In the genomic region with DNA sequence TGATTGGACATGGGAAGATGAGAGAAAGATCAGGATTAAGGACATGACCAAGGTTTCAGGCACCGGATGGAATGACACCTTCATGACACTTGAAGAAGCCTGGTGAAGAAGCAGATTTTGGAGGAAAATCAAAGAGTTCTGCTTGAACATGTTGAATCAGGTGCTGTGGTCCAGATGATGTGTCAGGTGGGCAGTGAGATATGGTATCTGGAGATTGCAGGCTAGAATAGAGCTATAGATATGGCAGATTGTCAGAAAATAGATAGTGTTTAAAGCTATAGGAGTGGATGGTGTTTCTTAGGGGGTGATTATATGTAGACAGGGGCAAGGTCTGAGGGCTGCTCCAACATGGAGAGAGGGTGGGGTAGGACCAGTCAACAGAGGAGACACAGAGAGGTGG, we compare ENCODE assay signal across 22 cellular contexts. TPM values are rescaled to one million over a fixed set of nuclear protein-coding genes. Genes with fewer than 3 reads are reported as not detected.
DNase-seq lines count a peak whose midpoint lies in the region; ATAC-seq, FAIRE-seq and TF ChIP-seq lines count a peak whose summit lies in the region.
"Had no signal": no experiment of that assay in that cellular context is flagged by ENCODE, and none has a peak within 500 bp of the region (broad histone marks: within the 10 kb centered on the region; RNA-seq: fewer than 3 reads in every experiment).

No MANE protein-coding gene starts in this region.

- H2AFZ ChIP-seq in IMR-90 (replicated peaks; ENCODE audit: low read length, poor library complexity) (no peak overlapping the region), H1 (ENCODE audit: low read length) (no peak overlapping the region)

- H2AK9ac ChIP-seq in IMR-90 (replicated peaks; ENCODE audit: low read depth, low read length, poor library complexity), result no peak overlapping the region

- no peaks in the 10 kb centered on the region for H3K23me2 ChIP-seq in H1 (ENCODE audit: low read depth, low read length)

- H3K79me2 ChIP-seq in H1 (ENCODE audit: control insufficient read depth in 1 of 2, insufficient read depth in 2 of 2, low read length in 2 of 2), result peaks cover 10 to 97% of the 10 kb centered on the region in 2 experiments

- no peak overlapping the region for H3K27ac ChIP-seq in IMR-90 (ENCODE audit: insufficient read depth, low read length)
- H3K27ac ChIP-seq in H1 (ENCODE audit: low read depth, low read length), result no peak overlapping the region
- H3K27ac ChIP-seq: BLaER1, C4-2B had no signal

- H4K5ac ChIP-seq in IMR-90 (ENCODE audit: low read depth, low read length) (no peak overlapping the region), H1 (ENCODE audit: insufficient read length, low read depth, low read length) (no peak overlapping the region)

- peaks cover 12% of the 10 kb centered on the region for H3K4me1 Mint-ChIP-seq in activated T-helper 2 cell treated with anti-CD3 and anti-CD28 coated beads, Interferon-gamma antibody, Interleukin-2, Interleukin-4, amounts not matched to agents 10 μg/mL and 5 μg/mL and 100 μg/mL, durations not matched to agents 14 hours and 24 hours and 36 hours (ENCODE audit: low read depth)
- H3K4me1 Mint-ChIP-seq in neural crest cell (peaks cover 32% of the 10 kb centered on the region), immature natural killer cell (peaks cover 50 to 82% of the 10 kb centered on the region in 2 donors)

- H3K9me1 ChIP-seq in IMR-90 (ENCODE audit: insufficient read depth, low read length), result peaks cover 20% of the 10 kb centered on the region

- H4K8ac ChIP-seq in IMR-90 (ENCODE audit: low read depth in 2 of 2, low read length in 2 of 2) (no peak overlapping the region), H1 (ENCODE audit: extremely low read depth, insufficient read depth, low read length) (no peak overlapping the region)

- peak; percentile 7 for FAIRE-seq in H1 (lab: Jason Lieb, UNC)
- FAIRE-seq: D721Med, GM18507 had no signal

- H3K9me3 ChIP-seq in IMR-90 (ENCODE audit: control insufficient read depth, insufficient read depth, low read length), result no peaks in the 10 kb centered on the region
- H3K9me3 ChIP-seq in H1 (ENCODE audit: insufficient read depth in 2 of 2, low read depth in 1 of 2, low read length in 1 of 2), result no peaks in the 10 kb centered on the region

- TF ChIP-seq CTCF in IMR-90 (conservative IDR thresholded peaks at IDR 0.05; ENCODE audit: low read depth, low read length) (no peak), H1 (IDR thresholded peaks at IDR 0.05; ENCODE audit: control extremely low read depth in 1 of 3, insufficient read depth in 1 of 3, low read depth in 1 of 3, low read length in 3 of 3) (no peak), neural crest cell (conservative IDR thresholded peaks at IDR 0.05) (no peak)

- H3K23ac ChIP-seq in IMR-90 (ENCODE audit: low read depth, low read length) (0 out of 2 replicates have a peak overlapping the region, but pooled peaks have one; percentile 29), H1 (ENCODE audit: insufficient read length) (no peak overlapping the region)

- H2BK12ac ChIP-seq in H1 (ENCODE audit: low read depth, low read length), result no peak overlapping the region

- H3K79me1 ChIP-seq in IMR-90 (ENCODE audit: low read depth in 1 of 2, low read length in 2 of 2), result peaks cover 55 to 69% of the 10 kb centered on the region in 2 experiments
- H3K79me1 ChIP-seq in H1 (ENCODE audit: low read depth, low read length), result peaks cover 32% of the 10 kb centered on the region

- no peak overlapping the region for H3K4me3 Mint-ChIP-seq in activated T-helper 2 cell treated with anti-CD3 and anti-CD28 coated beads, Interferon-gamma antibody, Interleukin-2, Interleukin-4, amounts not matched to agents 10 μg/mL and 5 μg/mL and 100 μg/mL, durations not matched to agents 14 hours and 24 hours and 36 hours (ENCODE audit: low read depth)
- H3K4me3 Mint-ChIP-seq in neural crest cell (no peak overlapping the region), immature natural killer cell (no peak overlapping the region)
- H3K4me3 Mint-ChIP-seq: B cell; CD4-positive, alpha-beta T cell; CD8-positive, alpha-beta memory T cell had no signal

- POLR2A ChIA-PET in IMR-90 (lab: Charles Lee; ENCODE audit: unreplicated experiment), result no interaction called here
- POLR2A ChIA-PET in H1 (lab: Charles Lee; ENCODE audit: partially characterized antibody), result no interaction called here

- CTCF ChIA-PET in IMR-90 (lab: Yijun Ruan, JAX), result no interaction called here
- CTCF ChIA-PET in H1 (lab: Charles Lee; ENCODE audit: partially characterized antibody), result interaction anchor here (0.6 to 10.2 kb wide), 3 partner anchors 15 to 250 kb away, joined by 3 to 127 read pairs (median 3); no protein-coding TSS in a partner anchor

- H3K4me3 ChIP-seq in IMR-90 (ENCODE audit: insufficient read depth, low read depth, low read length), result no peak overlapping the region
- H3K4me3 ChIP-seq in H1 (ENCODE audit: extremely low read depth in 1 of 4, insufficient read depth in 2 of 4, low read depth in 3 of 4, low read length in 4 of 4), result no peak overlapping the region
- H3K4me3 ChIP-seq: BLaER1, GM12878 had no signal

- TF ChIP-seq POLR2A in IMR-90 (IDR thresholded peaks at IDR 0.05; ENCODE audit: low read depth, low read length), result no peak
- no peak for TF ChIP-seq POLR2A in H1 (IDR thresholded peaks at IDR 0.05; ENCODE audit: control extremely low read depth in 1 of 2, low read depth in 2 of 2, low read length in 2 of 2)

- H3K9ac ChIP-seq in IMR-90 (ENCODE audit: low read depth, low read length) (no peak overlapping the region), H1 (replicated peaks in 1 of 4; ENCODE audit: extremely low read depth in 1 of 4, low read depth in 3 of 4, low read length in 3 of 4) (no peak overlapping the region)
- H3K9ac ChIP-seq: BLaER1 had no signal

- no peak overlapping the region for H3K4ac ChIP-seq in IMR-90 (ENCODE audit: low read depth, low read length)
- H3K4ac ChIP-seq in H1 (replicated peaks; ENCODE audit: insufficient read length, low read depth, low read length), result no peak overlapping the region

- H2BK20ac ChIP-seq in IMR-90 (ENCODE audit: low read depth, low read length) (no peak overlapping the region), H1 (ENCODE audit: low read length) (no peak overlapping the region)

- 100% methylated on average over 1 of the region's 1 CpG; no CpG with 5 or more reads in 1 of the 2 experiments for WGBS in IMR-90 (ENCODE audit: extremely low coverage in 2 of 2, insufficient read length in 1 of 2), 2 experiments
- WGBS in H1 (ENCODE audit: extremely low coverage in 1 of 2, insufficient coverage in 1 of 2, insufficient read length in 1 of 2, insufficient replicate concordance in 2 of 2, low coverage in 1 of 2, low lambda C conversion rate in 2 of 2, missing lambda C conversion rate in 1 of 2), 2 experiments, result 95% methylated on average over 1 of the region's 1 CpG; no CpG with 5 or more reads in 1 of the 2 experiments

- BruUV-seq in IMR-90 (replicated peaks; lab: Mats Ljungman, UMichigan), result no TSS peak

- H3K27me3 ChIP-seq in IMR-90 (ENCODE audit: control insufficient read depth, insufficient read depth, low read length), result no peaks in the 10 kb centered on the region
- no peaks in the 10 kb centered on the region for H3K27me3 ChIP-seq in H1 (replicated peaks in 1 of 4; ENCODE audit: control insufficient read depth in 3 of 4, extremely low read depth in 1 of 4, insufficient read depth in 3 of 4, low read length in 3 of 4)
- H3K27me3 ChIP-seq: BLaER1 had no signal

- H3K56ac ChIP-seq in IMR-90 (ENCODE audit: extremely low read depth, insufficient read depth, low read length), result no peak overlapping the region
- H3K56ac ChIP-seq in H1 (replicated peaks; ENCODE audit: insufficient read length, low read depth, low read length), result no peak overlapping the region

- H3K4me2 ChIP-seq in IMR-90 (ENCODE audit: low read depth, low read length) (no peak overlapping the region), H1 (ENCODE audit: insufficient read depth in 1 of 2, low read depth in 2 of 2, low read length in 2 of 2) (no peak overlapping the region)
- H3K4me2 ChIP-seq: BLaER1 had no signal

- no peak for DNase-seq in IMR-90
- no peak for DNase-seq in activated T-helper 2 cell treated with anti-CD3 and anti-CD28 coated beads, Interferon-gamma antibody, Interleukin-2, Interleukin-4, amounts not matched to agents 10 μg/mL and 5 μg/mL and 100 μg/mL, durations not matched to agents 14 hours and 24 hours and 36 hours (ENCODE audit: low spot score)
- DNase-seq in H1 (ENCODE audit: low read depth in 1 of 2, low spot score in 2 of 2), result no peak
- no peak for DNase-seq in neural crest cell (ENCODE audit: low read depth, low spot score)
- no peak for DNase-seq in superior temporal gyrus (ENCODE audit: extremely low spot score)
- no peak for DNase-seq in ureter (ENCODE audit: low spot score)
- DNase-seq in immature natural killer cell, result no peak
- DNase-seq: CD4-positive, alpha-beta T cell; CD8-positive, alpha-beta memory T cell; DMS 273 treated with DMSO at 0.1 percent for 48 hours; DMS79; EL; GDM1; GOT3; H7; HCEC 1CT had no signal

- TF ChIP-seq EP300 in H1 (IDR thresholded peaks at IDR 0.05; ENCODE audit: borderline replicate concordance in 1 of 2, low read depth in 2 of 2, low read length in 2 of 2), result no peak

- no peaks in the 10 kb centered on the region for H3K27me3 Mint-ChIP-seq in activated T-helper 2 cell treated with anti-CD3 and anti-CD28 coated beads, Interferon-gamma antibody, Interleukin-2, Interleukin-4, amounts not matched to agents 10 μg/mL and 5 μg/mL and 100 μg/mL, durations not matched to agents 14 hours and 24 hours and 36 hours (ENCODE audit: low read depth)
- H3K27me3 Mint-ChIP-seq in neural crest cell (ENCODE audit: low read depth), result no peaks in the 10 kb centered on the region
- H3K27me3 Mint-ChIP-seq in immature natural killer cell (ENCODE audit: low read depth in 3 of 3), result no peaks in the 10 kb centered on the region
- H3K27me3 Mint-ChIP-seq: B cell; CD4-positive, alpha-beta T cell; CD8-positive, alpha-beta memory T cell had no signal

- H3K36me3 ChIP-seq in IMR-90 (ENCODE audit: control insufficient read depth, insufficient read depth, low read length) (peaks cover 4% of the 10 kb centered on the region; the same call in 1 of the 2 replicates), H1 (ENCODE audit: control insufficient read depth in 2 of 4, insufficient read depth in 4 of 4, low read length in 3 of 4) (peaks cover 0 to 5% (median 0%) of the 10 kb centered on the region in 4 experiments; a peak in 1 of 8 replicates)

- H4K91ac ChIP-seq in IMR-90 (ENCODE audit: insufficient read depth, low read depth, low read length), result no peak overlapping the region
- no peak overlapping the region for H4K91ac ChIP-seq in H1 (replicated peaks; ENCODE audit: insufficient read length, low read length)

- H3K9me3 Mint-ChIP-seq in activated T-helper 2 cell treated with anti-CD3 and anti-CD28 coated beads, Interferon-gamma antibody, Interleukin-2, Interleukin-4, amounts not matched to agents 10 μg/mL and 5 μg/mL and 100 μg/mL, durations not matched to agents 14 hours and 24 hours and 36 hours, result no peaks in the 10 kb centered on the region
- no peaks in the 10 kb centered on the region for H3K9me3 Mint-ChIP-seq in neural crest cell
- no peaks in the 10 kb centered on the region for H3K9me3 Mint-ChIP-seq in immature natural killer cell
- H3K9me3 Mint-ChIP-seq: CD4-positive, alpha-beta T cell had no signal

- 0 out of 2 replicates have a peak, but pooled peaks cover 1% of the 10 kb centered on the region for H3K4me1 ChIP-seq in IMR-90 (ENCODE audit: control insufficient read depth, insufficient read depth, low read length)
- peaks cover 3 to 16% (median 5%) of the 10 kb centered on the region in 4 experiments; a peak in 4 of 7 replicates for H3K4me1 ChIP-seq in H1 (replicated peaks in 1 of 4; ENCODE audit: control insufficient read depth in 3 of 4, insufficient read depth in 4 of 4, low read length in 3 of 4)

- H4K20me1 ChIP-seq in IMR-90 (ENCODE audit: insufficient read depth, low read length), result peaks cover 51% of the 10 kb centered on the region
- H4K20me1 ChIP-seq in H1 (replicated peaks in 1 of 2; ENCODE audit: control insufficient read depth in 1 of 2, insufficient read depth in 2 of 2, low read length in 2 of 2), result peaks cover 26 to 27% of the 10 kb centered on the region in 2 experiments

- no peak overlapping the region for H2BK120ac ChIP-seq in IMR-90 (ENCODE audit: low read depth, low read length)
- H2BK120ac ChIP-seq in H1 (replicated peaks; ENCODE audit: low read depth, low read length), result no peak overlapping the region

- H2AK5ac ChIP-seq in IMR-90 (ENCODE audit: low read depth, low read length) (no peak overlapping the region), H1 (ENCODE audit: low read depth, low read length) (no peak overlapping the region)

- no peak overlapping the region for H2BK15ac ChIP-seq in IMR-90 (ENCODE audit: low read depth, low read length)
- no peak overlapping the region for H2BK15ac ChIP-seq in H1 (ENCODE audit: low read length)

- in situ Hi-C loops in IMR-90 (cut with MboI; ENCODE audit: low sequenced_read_pairs), result no loop called here

- no peak for ATAC-seq in IMR-90 (ENCODE audit: low read depth)
- ATAC-seq: GM12878 had no signal

- no peak overlapping the region for H2BK5ac ChIP-seq in IMR-90 (ENCODE audit: low read depth, low read length, poor library complexity, severe bottlenecking)
- H2BK5ac ChIP-seq in H1 (ENCODE audit: low read depth, low read length), result no peak overlapping the region

- peak overlapping the region; percentile 22 for H3K27ac Mint-ChIP-seq in activated T-helper 2 cell treated with anti-CD3 and anti-CD28 coated beads, Interferon-gamma antibody, Interleukin-2, Interleukin-4, amounts not matched to agents 10 μg/mL and 5 μg/mL and 100 μg/mL, durations not matched to agents 14 hours and 24 hours and 36 hours
- peak overlapping the region; percentile 23 for H3K27ac Mint-ChIP-seq in neural crest cell (ENCODE audit: unreplicated experiment)
- no peak overlapping the region for H3K27ac Mint-ChIP-seq in immature natural killer cell
- H3K27ac Mint-ChIP-seq: B cell; CD4-positive, alpha-beta T cell had no signal

- TF ChIP-seq RAD21 in IMR-90 (IDR thresholded peaks at IDR 0.05; ENCODE audit: low read length) (no peak), H1 (IDR thresholded peaks at IDR 0.05 in 1 of 2, conservative IDR thresholded peaks at IDR 0.05 in 1 of 2; ENCODE audit: low read depth in 2 of 2, low read length in 2 of 2) (no peak)

- no peak overlapping the region for H3K18ac ChIP-seq in IMR-90 (ENCODE audit: low read depth, low read length)
- H3K18ac ChIP-seq in H1 (ENCODE audit: extremely low read depth, low read length), result no peak overlapping the region

- dilution Hi-C loops in IMR-90 (cut with HindIII; ENCODE audit: low sequenced_read_pairs, unreplicated experiment), result no loop called here

- H3K36me3 Mint-ChIP-seq in activated T-helper 2 cell treated with anti-CD3 and anti-CD28 coated beads, Interferon-gamma antibody, Interleukin-2, Interleukin-4, amounts not matched to agents 10 μg/mL and 5 μg/mL and 100 μg/mL, durations not matched to agents 14 hours and 24 hours and 36 hours (ENCODE audit: low read depth), result no peaks in the 10 kb centered on the region
- H3K36me3 Mint-ChIP-seq in neural crest cell (ENCODE audit: low read depth), result peaks cover 26% of the 10 kb centered on the region
- H3K36me3 Mint-ChIP-seq in immature natural killer cell, result peaks cover 0 to 8% (median 0%) of the 10 kb centered on the region in 3 donors

- intact Hi-C loops in IMR-90 (cut with micrococcal nuclease), result no loop called here
- intact Hi-C loops in activated T-helper 2 cell treated with anti-CD3 and anti-CD28 coated beads, Interferon-gamma antibody, Interleukin-2, Interleukin-4, amounts not matched to agents 10 μg/mL and 5 μg/mL and 100 μg/mL, durations not matched to agents 14 hours and 24 hours and 36 hours (cut with micrococcal nuclease), result no loop called here

- no peak overlapping the region for H3K14ac ChIP-seq in IMR-90 (replicated peaks; ENCODE audit: low read depth, low read length)
- H3K14ac ChIP-seq in H1 (ENCODE audit: insufficient read length), result no peak overlapping the region

RNA-seq across cellular contexts. Expression of gene PANX1, which starts 40.2 kb away (rescaled TPM):
- total RNA-seq in IMR-90 (2012; rRNA removed) (70.3 and 70.8 TPM in 2 replicates), neural crest cell (42.0 and 43.1 TPM in 2 replicates), ureter (14.5 TPM)
- polyA plus RNA-seq in IMR-90 (2012; rRNA removed) (26.3 and 29.8 TPM in 2 replicates), H1 (2011; rRNA removed) (15.4 and 15.9 TPM in 2 replicates), immature natural killer cell (10 to 100 TPM in 2 of 3 donors, 1 to 10 TPM in 1; 9.2 to 16.0 (median 12.8) TPM)
- 13.5 and 16.4 TPM in 2 replicates for polyA plus RNA-seq in IMR-90 (2012; cell fraction: cytosol; rRNA removed)
- 5.1 and 13.1 TPM in 2 replicates for polyA plus RNA-seq in IMR-90 (2012; cell fraction: nucleus; rRNA removed; ENCODE audit: low replicate concordance)
- total RNA-seq in activated T-helper 2 cell treated with anti-CD3 and anti-CD28 coated beads, Interferon-gamma antibody, Interleukin-2, Interleukin-4, amounts not matched to agents 10 μg/mL and 5 μg/mL and 100 μg/mL, durations not matched to agents 14 hours and 24 hours and 36 hours, result 18.1 and 20.0 TPM in 2 replicates
- total RNA-seq in H1 (2021; fragmentation: NEBNext Ultra II Directional; extraction: Animal tissue kit (Norgen Biotek cat#: 25700)), result 34.5 and 35.2 TPM in 2 replicates
- 18.1 TPM for polyA plus RNA-seq in H1 (2011; cell fraction: cytosol; rRNA removed)
- polyA plus RNA-seq in H1 (2011; cell fraction: nucleus; rRNA removed), result 18.9 TPM
- 19.1 to 29.2 TPM (median 24.7 TPM) in 4 replicates for polyA plus RNA-seq in H1 (2012, experiment 1 of 2)
- 7.6 TPM for polyA plus RNA-seq in H1 (2012, experiment 2 of 2)
- 25.2 TPM for polyA plus RNA-seq in H1 (2013, experiment 1 of 2)
- polyA plus RNA-seq in H1 (2013, experiment 2 of 2), result 29.7 TPM
- 69.0 and 96.8 TPM in 2 replicates for polyA minus RNA-seq in H1 (2011; rRNA and poly(A)+ RNA removed)
- polyA minus RNA-seq in H1 (2011; cell fraction: cytosol; rRNA and poly(A)+ RNA removed), result 35.2 TPM
- polyA minus RNA-seq in H1 (2011; cell fraction: nucleus; rRNA and poly(A)+ RNA removed), result 62.2 TPM

Comparison
In these comparisons a context has a peak if more than half of its experiments do, and no peak if none do; other contexts are left out.
1. H3K27ac Mint-ChIP-seq: peak in activated T-helper 2 cell treated with anti-CD3 and anti-CD28 coated beads, Interferon-gamma antibody, Interleukin-2, Interleukin-4, amounts not matched to agents 10 μg/mL and 5 μg/mL and 100 μg/mL, durations not matched to agents 14 hours and 24 hours and 36 hours (single experiment) and neural crest cell (single experiment); none in immature natural killer cell (0 of 6).